13 cellular contexts compared by ENCODE assay signal in the genomic region with DNA sequence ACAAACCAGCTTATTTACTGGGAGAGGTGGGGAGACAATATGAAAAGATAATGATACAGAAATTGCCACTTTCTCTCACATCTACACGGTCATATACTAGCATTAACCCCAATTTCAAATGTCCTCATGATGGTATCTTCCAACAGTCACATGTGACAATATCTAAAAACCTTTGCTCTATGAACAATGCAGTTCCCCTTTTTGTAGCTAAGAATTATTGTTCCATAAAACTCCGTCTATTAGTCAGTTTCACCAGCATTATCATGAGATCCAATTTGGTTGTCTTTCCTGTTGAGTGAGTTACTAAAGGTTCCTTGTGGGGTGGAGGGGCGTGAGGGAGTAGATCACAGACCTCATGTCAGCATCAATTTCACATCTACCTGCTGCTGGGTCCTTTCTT. TPM values are rescaled to one million over a fixed set of nuclear protein-coding genes. Genes with fewer than 3 reads are reported as not detected.
A peak's percentile ranks its signal among the peaks of the same experiment; 100 is the strongest.
DNase-seq lines count a peak whose midpoint lies in the region; ATAC-seq and TF ChIP-seq lines count a peak whose summit lies in the region.
"Had no signal": no experiment of that assay in that cellular context is flagged by ENCODE, and none has a peak within 500 bp of the region (broad histone marks: within the 10 kb centered on the region; RNA-seq: fewer than 3 reads in every experiment).

No MANE protein-coding gene starts in this region.

- TF ChIP-seq CTCF in foreskin keratinocyte (conservative IDR thresholded peaks at IDR 0.05): no peak

- intact Hi-C loops in activated CD4-positive, alpha-beta memory T cell treated with anti-CD3 and anti-CD28 coated beads for 36 hours (cut with micrococcal nuclease): loop anchor here (5.0 kb wide), 2 partner anchors 50 to 325 kb away; no protein-coding TSS in a partner anchor
- intact Hi-C loops in left ventricle myocardium superior (cut with micrococcal nuclease): no loop called here

- peak overlapping the region; percentile 82 for H3K27ac Mint-ChIP-seq in activated CD4-positive, alpha-beta memory T cell treated with anti-CD3 and anti-CD28 coated beads for 36 hours
- H3K27ac Mint-ChIP-seq in stimulated activated naive B cell treated with anti-CD40 and anti-IgM and Interleukin-4, amounts not matched to agents 10 μg/mL and 1 μg/mL and 100 μg/mL, for 72 hours: no peak overlapping the region

- H3K36me3 Mint-ChIP-seq in activated T-cell treated with anti-CD3 and anti-CD28 coated beads, Interleukin-2, amount 50 U/mL, for 4 hours (ENCODE audit: insufficient read depth): peaks cover 9% of the 10 kb centered on the region
- peaks cover 17% of the 10 kb centered on the region for H3K36me3 Mint-ChIP-seq in activated CD4-positive, alpha-beta memory T cell treated with anti-CD3 and anti-CD28 coated beads for 36 hours
- H3K36me3 Mint-ChIP-seq in stimulated activated naive B cell treated with anti-CD40 and anti-IgM and Interleukin-4, amounts not matched to agents 10 μg/mL and 1 μg/mL and 100 μg/mL, for 72 hours: peaks cover 2 to 9% of the 10 kb centered on the region in 2 donors

- DNase-seq in activated T-cell treated with anti-CD3 and anti-CD28 coated beads, Interleukin-2, amount 50 U/mL, for 4 hours: no peak
- DNase-seq in activated T-cell treated with anti-CD3 and anti-CD28 coated beads, Interleukin-2, amount 50 U/mL, for 48 hours: no peak
- DNase-seq in activated CD4-positive, alpha-beta memory T cell treated with anti-CD3 and anti-CD28 coated beads for 36 hours: no peak
- DNase-seq in foreskin keratinocyte: no peak
- no peak for DNase-seq in stimulated activated naive B cell treated with anti-CD40 and anti-IgM and Interleukin-4, amounts not matched to agents 10 μg/mL and 1 μg/mL and 100 μg/mL, for 72 hours
- DNase-seq in NCI-H2081 (lab: John Stamatoyannopoulos, UW): no peak
- DNase-seq in left ventricle myocardium superior: no peak
- DNase-seq in SKM-1 (lab: John Stamatoyannopoulos, UW; ENCODE audit: unreplicated experiment): no peak
- DNase-seq: DMS79 treated with DMSO at 0.1 percent for 48 hours; effector CD4-positive, alpha-beta T cell; NCI-H2171 had no signal

- peaks cover 18% of the 10 kb centered on the region for H3K27me3 Mint-ChIP-seq in activated T-cell treated with anti-CD3 and anti-CD28 coated beads, Interleukin-2, amount 50 U/mL, for 4 hours (ENCODE audit: low read depth)
- H3K27me3 Mint-ChIP-seq in activated CD4-positive, alpha-beta memory T cell treated with anti-CD3 and anti-CD28 coated beads for 36 hours: no peaks in the 10 kb centered on the region
- peaks cover 31 to 37% of the 10 kb centered on the region in 2 donors for H3K27me3 Mint-ChIP-seq in stimulated activated naive B cell treated with anti-CD40 and anti-IgM and Interleukin-4, amounts not matched to agents 10 μg/mL and 1 μg/mL and 100 μg/mL, for 72 hours

- H3K4me3 Mint-ChIP-seq in activated T-cell treated with anti-CD3 and anti-CD28 coated beads, Interleukin-2, amount 50 U/mL, for 4 hours: peak overlapping the region; percentile 93
- peak overlapping the region; percentile 93 for H3K4me3 Mint-ChIP-seq in activated CD4-positive, alpha-beta memory T cell treated with anti-CD3 and anti-CD28 coated beads for 36 hours
- peak overlapping the region; percentile 87 to 94 for H3K4me3 Mint-ChIP-seq in stimulated activated naive B cell treated with anti-CD40 and anti-IgM and Interleukin-4, amounts not matched to agents 10 μg/mL and 1 μg/mL and 100 μg/mL, for 72 hours

- no peaks in the 10 kb centered on the region for H3K9me3 Mint-ChIP-seq in activated T-cell treated with anti-CD3 and anti-CD28 coated beads, Interleukin-2, amount 50 U/mL, for 4 hours
- H3K9me3 Mint-ChIP-seq in activated CD4-positive, alpha-beta memory T cell treated with anti-CD3 and anti-CD28 coated beads for 36 hours: no peaks in the 10 kb centered on the region
- H3K9me3 Mint-ChIP-seq in stimulated activated naive B cell treated with anti-CD40 and anti-IgM and Interleukin-4, amounts not matched to agents 10 μg/mL and 1 μg/mL and 100 μg/mL, for 72 hours: peaks cover 0 to 2% of the 10 kb centered on the region in 2 donors

- no peak for ATAC-seq in activated T-cell treated with anti-CD3 and anti-CD28 coated beads, Interleukin-2, amount 50 U/mL, for 4 hours
- peak; percentile 1 for ATAC-seq in foreskin keratinocyte
- peak; percentile 59 to 69 for ATAC-seq in stimulated activated naive B cell treated with anti-CD40 and anti-IgM and Interleukin-4, amounts not matched to agents 10 μg/mL and 1 μg/mL and 100 μg/mL, for 72 hours (replicated peaks)
- ATAC-seq in left ventricle myocardium superior: no peak

- peaks cover 64% of the 10 kb centered on the region for H3K4me1 Mint-ChIP-seq in activated T-cell treated with anti-CD3 and anti-CD28 coated beads, Interleukin-2, amount 50 U/mL, for 4 hours (ENCODE audit: low read depth)
- peaks cover 64% of the 10 kb centered on the region for H3K4me1 Mint-ChIP-seq in activated CD4-positive, alpha-beta memory T cell treated with anti-CD3 and anti-CD28 coated beads for 36 hours (ENCODE audit: low read depth)
- H3K4me1 Mint-ChIP-seq in stimulated activated naive B cell treated with anti-CD40 and anti-IgM and Interleukin-4, amounts not matched to agents 10 μg/mL and 1 μg/mL and 100 μg/mL, for 72 hours: peaks cover 27 to 51% of the 10 kb centered on the region in 2 donors

- CTCF ChIA-PET in activated CD4-positive, alpha-beta memory T cell treated with anti-CD3 and anti-CD28 coated beads for 36 hours (lab: Charles Lee): interaction anchor here (0.8 to 2.8 kb wide), 9 partner anchors 10 to 243 kb away, joined by 3 to 17 read pairs (median 5); no protein-coding TSS in a partner anchor

- H3K27me3 ChIP-seq in foreskin keratinocyte: no peaks in the 10 kb centered on the region
- H3K27me3 ChIP-seq: vagina had no signal

- POLR2A ChIA-PET in activated CD4-positive, alpha-beta memory T cell treated with anti-CD3 and anti-CD28 coated beads for 36 hours (lab: Charles Lee): interaction anchor here (1.1 to 3.4 kb wide), 5 partner anchors 11 to 160 kb away, joined by 3 to 25 read pairs (median 6); no protein-coding TSS in a partner anchor

- peaks cover 16% of the 10 kb centered on the region for H3K4me1 ChIP-seq in foreskin keratinocyte
- H3K4me1 ChIP-seq: parathyroid adenoma had no signal

- peak overlapping the region; percentile 82 for H3K27ac ChIP-seq in foreskin keratinocyte
- H3K27ac ChIP-seq: parathyroid adenoma, vagina had no signal

RNA-seq across cellular contexts. Expression of gene TIAM1, which starts 1.7 kb away (rescaled TPM):
- total RNA-seq in activated T-cell treated with anti-CD3 and anti-CD28 coated beads, Interleukin-2, amount 50 U/mL, for 4 hours: 100 to 1,000 TPM; 103 to 133 (median 132) TPM
- total RNA-seq in activated CD4-positive, alpha-beta memory T cell treated with anti-CD3 and anti-CD28 coated beads for 36 hours: 10 to 100 TPM; 74.8 to 74.9 TPM
- total RNA-seq in foreskin keratinocyte (13.1 and 14.6 TPM in 2 replicates), left ventricle myocardium superior (1.8 TPM)
- 3.6 and 4.6 TPM in 2 replicates for polyA plus RNA-seq in foreskin keratinocyte

Comparison
In these comparisons a context has a peak if more than half of its experiments do, and no peak if none do; other contexts are left out.
1. ATAC-seq: peak in foreskin keratinocyte (single experiment) and stimulated activated naive B cell treated with anti-CD40 and anti-IgM and Interleukin-4, amounts not matched to agents 10 μg/mL and 1 μg/mL and 100 μg/mL, for 72 hours (2 of 2); none in activated T-cell treated with anti-CD3 and anti-CD28 coated beads, Interleukin-2, amount 50 U/mL, for 4 hours (0 of 2) and left ventricle myocardium superior (single experiment).
2. Peak in every context shown above with its lines, with median percentiles within 50 percentile points of each other: H3K4me3 Mint-ChIP-seq.